ENCODE assay signal across 20 cellular contexts in the genomic region with DNA sequence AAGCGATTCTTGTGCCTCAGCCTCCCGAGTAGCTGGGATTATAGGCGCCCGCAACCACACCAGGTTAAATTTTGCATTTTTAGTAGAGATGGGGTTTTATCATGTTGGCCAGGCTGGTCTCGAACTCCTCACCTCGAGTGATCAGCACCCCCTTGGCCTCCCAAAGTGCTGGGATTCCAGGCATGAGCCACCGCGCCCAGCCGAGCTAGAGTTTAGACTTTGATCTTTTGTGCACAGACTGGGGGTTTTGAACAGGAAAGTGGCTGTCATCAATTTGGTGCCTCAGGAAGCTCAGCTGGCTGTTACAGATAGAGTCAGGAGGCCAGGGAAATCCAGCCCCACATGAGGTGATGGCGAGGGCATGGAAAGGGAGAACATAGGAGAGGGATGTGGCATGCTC.
"Had no signal": no experiment of that assay in that cellular context is flagged by ENCODE, and none has a peak within 500 bp of the region (broad histone marks: within the 10 kb centered on the region; RNA-seq: fewer than 3 reads in every experiment).

No MANE protein-coding gene starts in this region.

- H3K36me3 ChIP-seq: left ventricle myocardium inferior, sigmoid colon, stomach, thoracic aorta had no signal

- H3K4me1 ChIP-seq: left ventricle myocardium inferior had no signal

- H3K9me3 ChIP-seq: left ventricle myocardium inferior, sigmoid colon, stomach, thoracic aorta had no signal

- H3K4me3 ChIP-seq: dorsolateral prefrontal cortex, left ventricle myocardium inferior, lung, sigmoid colon, skin epidermis, stomach, thoracic aorta had no signal

- H3K27ac ChIP-seq: dorsolateral prefrontal cortex, left ventricle myocardium inferior, sigmoid colon, skin epidermis, stomach, thoracic aorta had no signal

- H3K4me3 Mint-ChIP-seq: natural killer cell, neural crest cell had no signal

- FAIRE-seq: islet of Langerhans had no signal

- ATAC-seq: natural killer cell had no signal

- H3K27me3 ChIP-seq: sigmoid colon, stomach had no signal

- H3K27ac Mint-ChIP-seq: natural killer cell had no signal

- DNase-seq: cortex of kidney; dorsolateral prefrontal cortex; effector CD8-positive, alpha-beta T cell; foreskin melanocyte; head of caudate nucleus; hippocampal formation; left ventricle myocardium inferior; mesendoderm; natural killer cell; posterior cingulate gyrus; sigmoid colon; stimulated activated CD4-positive, alpha-beta T cell treated with anti-CD3 and anti-CD28 coated beads, Interleukin-12 subunit alpha, Interleukin-12 subunit beta, amount 100 ng/mL, for 4 hours; stimulated activated naive CD4-positive, alpha-beta T cell; stomach; substantia nigra had no signal

- H3K9me3 Mint-ChIP-seq: natural killer cell, neural crest cell had no signal

- H3K36me3 Mint-ChIP-seq: natural killer cell had no signal
